Comparison of ENCODE assay signal across 22 cellular contexts in genomic region chr10:112967200-112967599, GRCh38. TPM values are rescaled to one million over a fixed set of nuclear protein-coding genes. Genes with fewer than 3 reads are reported as not detected.
A peak's percentile ranks its signal among the peaks of the same experiment; 100 is the strongest.
DNase-seq lines count a peak whose midpoint lies in the region; ATAC-seq, FAIRE-seq and TF ChIP-seq lines count a peak whose summit lies in the region.
"Had no signal": no experiment of that assay in that cellular context is flagged by ENCODE, and none has a peak within 500 bp of the region (broad histone marks: within the 10 kb centered on the region; RNA-seq: fewer than 3 reads in every experiment).

No MANE protein-coding gene starts in this region.

- dilution Hi-C loops in mammary epithelial cell (cut with HindIII; ENCODE audit: low sequenced_read_pairs): no loop called here

- CTCF ChIA-PET in mammary epithelial cell (lab: Charles Lee; ENCODE audit: low non-redundant PET): no interaction called here

- in situ Hi-C loops in mammary epithelial cell (cut with MboI; ENCODE audit: low sequenced_read_pairs in 2 of 2): no loop called here

- DNase-seq in mammary epithelial cell (peak; percentile 87), breast epithelium (ENCODE audit: low spot score in 2 of 2) (no peak), foreskin fibroblast (peak; percentile 84 to 90), small intestine (peak; percentile 11), cerebellar nuclear complex (lab: John Stamatoyannopoulos, UW) (no peak)
- no peak for DNase-seq in stimulated activated CD4-positive, alpha-beta T cell treated with anti-CD3 and anti-CD28 coated beads, Interleukin-4, amount 100 ng/mL, for 24 hours
- DNase-seq: activated CD4-positive, alpha-beta T cell treated with anti-CD3 and anti-CD28 coated beads for 36 hours; activated naive CD4-positive, alpha-beta T cell treated with anti-CD3 and anti-CD28 coated beads, Interleukin-2, amount 10 ng/mL, durations not matched to agents 7 days and 5 days; CD8-positive, alpha-beta memory T cell; effector CD8-positive, alpha-beta T cell; NCI-H1105; NCI-H2171 treated with DMSO at 0.1 percent for 48 hours; NK-92 treated with Interleukin-12 subunit alpha and Interleukin-12 subunit beta, amount 100 ng/mL, for 24 hours; occipital lobe; stimulated activated naive B cell treated with anti-CD40 and anti-IgM and Interleukin-4, amounts not matched to agents 10 μg/mL and 1 μg/mL and 100 μg/mL, for 72 hours; T1000; upper lobe of left lung had no signal

- intact Hi-C loops in mammary epithelial cell (cut with micrococcal nuclease) (no loop called here), breast epithelium (cut with DNase I; ENCODE audit: low total_unique reads) (no loop called here)

- no peaks in the 10 kb centered on the region for H3K27me3 ChIP-seq in mammary epithelial cell (ENCODE audit: insufficient read depth, low read length)
- no peaks in the 10 kb centered on the region for H3K27me3 ChIP-seq in breast epithelium
- H3K27me3 ChIP-seq in small intestine (ENCODE audit: control insufficient read depth in 2 of 2, insufficient read depth in 2 of 2, low read length in 2 of 2): no peaks in the 10 kb centered on the region
- H3K27me3 ChIP-seq: upper lobe of left lung had no signal

- H3K4me3 ChIP-seq in mammary epithelial cell (replicated peaks in 1 of 3; ENCODE audit: insufficient read depth in 1 of 3, low read depth in 2 of 3, low read length in 3 of 3) (no peak overlapping the region), breast epithelium (no peak overlapping the region), foreskin fibroblast (ENCODE audit: low read depth in 1 of 2, low read length in 2 of 2) (no peak overlapping the region), small intestine (ENCODE audit: low read depth in 1 of 2, low read length in 2 of 2) (no peak overlapping the region)
- H3K4me3 ChIP-seq: smooth muscle cell, upper lobe of left lung had no signal

- no peak overlapping the region for H2AFZ ChIP-seq in mammary epithelial cell (ENCODE audit: low read depth, low read length)

- ATAC-seq in SK-N-SH treated with all-trans-retinoic acid at 6 μM for 48 hours (peak; percentile 28; the same call in 2 of the 3 replicates), GM18867 (IDR thresholded peaks at IDR 0.05; ENCODE audit: unreplicated experiment) (no peak)
- ATAC-seq: activated CD4-positive, alpha-beta T cell treated with anti-CD3 and anti-CD28 coated beads for 36 hours; stimulated activated naive B cell treated with anti-CD40 and anti-IgM and Interleukin-4, amounts not matched to agents 10 μg/mL and 1 μg/mL and 100 μg/mL, for 72 hours had no signal

- H3K9me3 ChIP-seq in mammary epithelial cell (replicated peaks; ENCODE audit: insufficient read depth, low read length) (no peaks in the 10 kb centered on the region), breast epithelium (no peaks in the 10 kb centered on the region), small intestine (ENCODE audit: control insufficient read depth, low read depth) (no peaks in the 10 kb centered on the region)
- H3K9me3 ChIP-seq: upper lobe of left lung had no signal

- H3K27ac ChIP-seq in mammary epithelial cell (ENCODE audit: insufficient read depth, low read depth, low read length) (peak overlapping the region; percentile 49), breast epithelium (peak overlapping the region in 1 of 2 donors; percentile 4), small intestine (ENCODE audit: low read depth in 1 of 2, low read length in 1 of 2) (no peak overlapping the region)
- H3K27ac ChIP-seq: 22Rv1, upper lobe of left lung had no signal

- BruUV-seq in mammary epithelial cell (replicated peaks; lab: Mats Ljungman, UMichigan): no TSS peak

- no peaks in the 10 kb centered on the region for H4K20me1 ChIP-seq in mammary epithelial cell (ENCODE audit: insufficient read depth, low read length)

- WGBS in mammary epithelial cell (ENCODE audit: low coverage, missing lambda C conversion rate): 66% methylated on average over 5 of the region's 5 CpGs
- 80 to 82% (median 82%) methylated on average over 5 of the region's 5 CpGs for WGBS in small intestine, 3 donors

- no peak overlapping the region for H3K4me2 ChIP-seq in mammary epithelial cell (ENCODE audit: insufficient read depth, low read depth, low read length)
- H3K4me2 ChIP-seq: smooth muscle cell had no signal

- H3K4me1 ChIP-seq in mammary epithelial cell (ENCODE audit: insufficient read depth, low read length): peaks cover 19% of the 10 kb centered on the region
- peaks cover 0 to 6% of the 10 kb centered on the region in 2 donors for H3K4me1 ChIP-seq in breast epithelium
- H3K4me1 ChIP-seq in small intestine (ENCODE audit: control insufficient read depth in 2 of 2, insufficient read depth in 1 of 2, low read depth in 1 of 2, low read length in 1 of 2): peaks cover 0 to 4% of the 10 kb centered on the region in 2 donors

- peaks cover 77% of the 10 kb centered on the region for H3K79me2 ChIP-seq in mammary epithelial cell (ENCODE audit: insufficient read depth, low read length)

- H3K36me3 ChIP-seq in mammary epithelial cell (ENCODE audit: insufficient read depth, low read length): peaks cover 3% of the 10 kb centered on the region
- no peaks in the 10 kb centered on the region for H3K36me3 ChIP-seq in breast epithelium
- peaks cover 0 to 4% of the 10 kb centered on the region in 2 donors for H3K36me3 ChIP-seq in small intestine (ENCODE audit: control insufficient read depth in 2 of 2, insufficient read depth in 2 of 2, low read length in 2 of 2)

- TF ChIP-seq CTCF in mammary epithelial cell (conservative IDR thresholded peaks at IDR 0.05 in 1 of 2, IDR thresholded peaks at IDR 0.05 in 1 of 2; ENCODE audit: extremely low read depth in 1 of 2, insufficient read depth in 1 of 2, low read depth in 1 of 2, low read length in 2 of 2) (no peak), breast epithelium (IDR thresholded peaks at IDR 0.05) (no peak), foreskin fibroblast (IDR thresholded peaks at IDR 0.05; ENCODE audit: low read depth, low read length) (no peak)

- no peak for TF ChIP-seq POLR2A in breast epithelium (IDR thresholded peaks at IDR 0.05)

- FAIRE-seq in small intestine (lab: Jason Lieb, UNC): no peak
- FAIRE-seq: G401.6 had no signal

- no peak overlapping the region for H3K9ac ChIP-seq in mammary epithelial cell (ENCODE audit: insufficient read depth, low read length)

TF ChIP-seq in SK-N-SH treated with all-trans-retinoic acid at 6 μM for 48 hours, 23 proteins besides CTCF, POLR2A, EP300 and RAD21 (continues in another document):
- TF ChIP-seq PATZ1 (CRISPR knock-in tag; IDR thresholded peaks at IDR 0.05; ENCODE audit: borderline replicate concordance) (no peak), ZNF8 (CRISPR knock-in tag; IDR thresholded peaks at IDR 0.05) (no peak), ZC3H10 (CRISPR knock-in tag; IDR thresholded peaks at IDR 0.05) (no peak), CSRNP3 (CRISPR knock-in tag; IDR thresholded peaks at IDR 0.05) (no peak), ZNF70 (CRISPR knock-in tag; IDR thresholded peaks at IDR 0.05) (no peak), BACH2 (CRISPR knock-in tag; IDR thresholded peaks at IDR 0.05; ENCODE audit: borderline replicate concordance) (no peak), ZFP3 (CRISPR knock-in tag; IDR thresholded peaks at IDR 0.05) (no peak), ZFP30 (CRISPR knock-in tag; IDR thresholded peaks at IDR 0.05) (no peak), CSDC2 (CRISPR knock-in tag; IDR thresholded peaks at IDR 0.05) (no peak), SNAI2 (CRISPR knock-in tag; IDR thresholded peaks at IDR 0.05) (no peak), OSR1 (CRISPR knock-in tag; IDR thresholded peaks at IDR 0.05) (no peak), ESRRG (CRISPR knock-in tag; IDR thresholded peaks at IDR 0.05) (no peak), ISL1 (CRISPR knock-in tag; IDR thresholded peaks at IDR 0.05) (no peak)

RNA-seq across cellular contexts. Expression of gene TCF7L2, which starts 17.2 kb away (rescaled TPM):
- 10 to 100 TPM in 1 of 2 donors, 1 to 10 TPM in 1; 7.7 to 19.4 TPM for total RNA-seq in mammary epithelial cell
- 3.4 TPM for polyA plus RNA-seq in mammary epithelial cell
- polyA minus RNA-seq in mammary epithelial cell: 7.8 TPM
- total RNA-seq in breast epithelium: 10 to 100 TPM; 33.1 to 44.2 (median 34.1) TPM
- polyA plus RNA-seq in small intestine: 10 to 100 TPM; 13.2 to 21.5 (median 16.2) TPM

Comparison
In these comparisons a context has a peak if more than half of its experiments do, and no peak if none do; other contexts are left out.
1. DNase-seq: peak in mammary epithelial cell (single experiment), foreskin fibroblast (2 of 2) and small intestine (single experiment); none in breast epithelium (0 of 2), cerebellar nuclear complex (0 of 2) and stimulated activated CD4-positive, alpha-beta T cell treated with anti-CD3 and anti-CD28 coated beads, Interleukin-4, amount 100 ng/mL, for 24 hours (single experiment).